In the genomic region with DNA sequence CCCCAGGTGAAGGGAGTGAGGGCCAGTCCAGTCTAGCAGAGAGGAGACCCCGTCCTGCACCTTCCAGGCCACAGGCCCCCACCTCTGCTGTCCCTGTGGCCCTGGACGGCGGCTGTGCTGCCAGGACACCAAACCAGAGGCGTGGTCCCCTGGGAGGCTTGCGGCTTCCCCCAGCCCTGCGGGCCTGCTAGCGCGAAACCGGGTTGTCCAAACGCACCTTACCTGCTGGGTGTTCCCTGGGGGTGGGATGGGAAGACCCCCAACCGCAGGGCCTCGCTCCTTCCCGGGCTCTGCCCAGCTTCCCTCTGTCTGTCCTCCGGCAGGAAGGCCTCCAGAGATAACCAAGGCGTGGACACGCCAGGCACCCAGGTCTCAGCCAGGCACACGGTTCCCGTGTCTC, we compare ENCODE assay signal across 34 cellular contexts. TPM values are rescaled to one million over a fixed set of nuclear protein-coding genes. Genes with fewer than 3 reads are reported as not detected.
"Had no signal": no experiment of that assay in that cellular context is flagged by ENCODE, and none has a peak within 500 bp of the region (broad histone marks: within the 10 kb centered on the region; RNA-seq: fewer than 3 reads in every experiment).

No MANE protein-coding gene starts in this region.

- H3K4me2 ChIP-seq: neural progenitor cell, smooth muscle cell had no signal

- ATAC-seq: naive thymus-derived CD4-positive, alpha-beta T cell; natural killer cell; right cardiac atrium; sciatic nerve; stimulated activated memory B cell treated with anti-CD40 and anti-IgM and Interleukin-4, amounts not matched to agents 10 μg/mL and 1 μg/mL and 100 μg/mL, for 72 hours; stimulated activated naive CD8-positive, alpha-beta T cell treated with anti-CD3 and anti-CD28 coated beads, Interleukin-15, amount 100 ng/mL, for 72 hours; stimulated activated naive CD8-positive, alpha-beta T cell treated with anti-CD3 and anti-CD28 coated beads, Interleukin-15, Interleukin-2, amounts not matched to agents 100 U/mL and 50 U/mL, for 24 hours had no signal

- H3K9me3 ChIP-seq: neutrophil, pancreas, prostate gland, spleen, suprapubic skin, testis, tibial artery, upper lobe of left lung, vagina had no signal

- DNase-seq: naive thymus-derived CD4-positive, alpha-beta T cell; natural killer cell; nucleus accumbens; pancreas; right cardiac atrium; spleen; stimulated activated CD4-positive, alpha-beta T cell treated with anti-CD3 and anti-CD28 coated beads, Interleukin-12 subunit alpha, Interleukin-12 subunit beta, amount 100 ng/mL, for 4 hours; stimulated activated CD4-positive, alpha-beta T cell treated with anti-CD3 and anti-CD28 coated beads, Interleukin-1b, Interleukin-23, amount 100 ng/mL, for 48 hours; stimulated activated CD4-positive, alpha-beta T cell treated with anti-CD3 and anti-CD28 coated beads, Interleukin-4, amount 100 ng/mL, for 1 hour; stimulated activated CD4-positive, alpha-beta T cell treated with anti-CD3 and anti-CD28 coated beads, Interleukin-4, amount 100 ng/mL, for 4 hours; stimulated activated CD8-positive, alpha-beta memory T cell treated with anti-CD3 and anti-CD28 coated beads, Interleukin-4, amount 100 ng/mL, for 48 hours; stimulated activated naive CD4-positive, alpha-beta T cell; stimulated activated naive CD8-positive, alpha-beta T cell treated with anti-CD3 and anti-CD28 coated beads, Interleukin-15, amount 100 ng/mL, for 72 hours; stimulated activated naive CD8-positive, alpha-beta T cell treated with anti-CD3 and anti-CD28 coated beads, Interleukin-15, Interleukin-2, amounts not matched to agents 100 U/mL and 50 U/mL, for 24 hours; substantia nigra; testis; tibial artery; trophoblast cell had no signal

- H2AFZ ChIP-seq: neural progenitor cell had no signal

- H3K27ac ChIP-seq: neural progenitor cell, neutrophil, prostate gland, skin epidermis, spleen, suprapubic skin, testis, tibial artery, upper lobe of left lung, vagina had no signal

- H3K36me3 ChIP-seq: neural progenitor cell, neutrophil, pancreas, prostate gland, spleen, suprapubic skin, tibial artery, upper lobe of left lung, vagina had no signal

- H3K9ac ChIP-seq: neural progenitor cell had no signal

- H3K27me3 ChIP-seq: neural progenitor cell, pancreas, testis, upper lobe of left lung, vagina had no signal

- FAIRE-seq: pancreas, urothelium cell line had no signal

- H3K4me1 ChIP-seq: neural progenitor cell, prostate gland, spleen, suprapubic skin, testis, tibial artery, upper lobe of left lung, vagina had no signal

- H3K4me3 ChIP-seq: neural progenitor cell, pancreas, prostate gland, skin epidermis, smooth muscle cell, spleen, suprapubic skin, testis, tibial artery, upper lobe of left lung, vagina had no signal

RNA-seq across cellular contexts. Expression of gene C1QTNF8, which starts 37.2 kb away (rescaled TPM):
- total RNA-seq: naive thymus-derived CD4-positive, alpha-beta T cell; natural killer cell; omental fat pad; osteocyte; pancreas; posterior vena cava; renal cortical epithelial cell; sciatic nerve; smooth muscle cell; spleen; suprapubic skin; ureter; vagina had no signal
- polyA plus RNA-seq: naive thymus-derived CD4-positive, alpha-beta T cell; smooth muscle cell; spleen had no signal
